28 cellular contexts compared by ENCODE assay signal in the genomic region with DNA sequence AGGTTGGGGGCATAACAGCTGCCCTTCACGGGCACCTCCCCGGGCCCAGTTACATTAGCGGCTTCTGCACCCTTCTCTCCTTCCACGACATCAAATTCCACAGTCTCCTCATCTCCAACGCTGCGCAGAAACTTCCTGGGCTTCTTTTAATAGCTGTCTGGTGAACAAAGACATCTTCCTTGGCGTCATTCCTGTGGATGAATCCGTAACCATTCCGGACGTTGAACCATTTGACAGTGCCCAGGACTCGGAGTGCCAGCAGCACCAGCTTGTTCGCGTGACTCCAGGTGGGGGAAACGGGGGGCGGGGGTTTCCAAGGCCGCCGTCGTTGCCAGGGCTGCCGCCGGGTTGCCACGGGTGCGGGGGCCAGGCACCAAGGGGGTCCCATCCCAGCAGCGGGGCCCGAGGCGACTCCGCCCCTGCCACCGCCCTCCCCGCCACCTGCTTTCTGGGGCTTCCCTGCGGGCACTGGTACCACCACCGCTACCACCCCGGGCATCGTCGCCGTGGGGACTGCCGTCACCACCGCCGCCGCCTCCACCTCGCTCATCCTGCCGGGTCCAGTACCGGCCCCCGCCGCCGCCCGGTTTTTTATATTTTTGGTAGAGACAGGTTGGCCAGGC. TPM values are rescaled to one million over a fixed set of nuclear protein-coding genes. Genes with fewer than 3 reads are reported as not detected.
A peak's percentile ranks its signal among the peaks of the same experiment; 100 is the strongest.
DNase-seq lines count a peak whose midpoint lies in the region; FAIRE-seq and TF ChIP-seq lines count a peak whose summit lies in the region.
"Had no signal": no experiment of that assay in that cellular context is flagged by ENCODE, and none has a peak within 500 bp of the region (broad histone marks: within the 10 kb centered on the region; RNA-seq: fewer than 3 reads in every experiment).

No MANE protein-coding gene starts in this region.

- peaks cover 18% of the 10 kb centered on the region for H3K4me1 Mint-ChIP-seq in astrocyte (ENCODE audit: low read depth, unreplicated experiment)
- no peaks in the 10 kb centered on the region for H3K4me1 Mint-ChIP-seq in activated CD4-positive, alpha-beta memory T cell treated with anti-CD3 and anti-CD28 coated beads for 36 hours (ENCODE audit: low read depth)
- H3K4me1 Mint-ChIP-seq: activated B cell treated with CpG ODN at 0.5 μM for 24 hours; activated naive CD4-positive, alpha-beta T cell treated with anti-CD3 and anti-CD28 coated beads, Interleukin-2, amount 50 U/mL, for 24 hours; stimulated activated effector memory CD8-positive, alpha-beta T cell treated with anti-CD3 and anti-CD28 coated beads, Interleukin-12 subunit alpha, Interleukin-12 subunit beta, amount 100 ng/mL, for 72 hours had no signal

- no peak for TF ChIP-seq POLR2A in stomach (IDR thresholded peaks at IDR 0.05)
- no peak for TF ChIP-seq POLR2A in lower leg skin (IDR thresholded peaks at IDR 0.05)

- 76 to 97% (median 94%) methylated on average over 31 to 45 of the region's 45 CpGs for WGBS in stomach, 5 donors
- 81 to 94% methylated on average over 37 to 43 of the region's 45 CpGs for WGBS in lower leg skin, 2 donors

- H3K4me1 ChIP-seq in astrocyte (ENCODE audit: insufficient read depth, low read length) = no peaks in the 10 kb centered on the region
- peaks cover 84% of the 10 kb centered on the region for H3K4me1 ChIP-seq in muscle layer of colon (ENCODE audit: insufficient read depth, low read length)
- peaks cover 16 to 65% (median 40%) of the 10 kb centered on the region in 4 donors for H3K4me1 ChIP-seq in stomach

- no peak overlapping the region for H3K4me3 Mint-ChIP-seq in astrocyte (ENCODE audit: unreplicated experiment)
- no peak overlapping the region for H3K4me3 Mint-ChIP-seq in activated CD4-positive, alpha-beta memory T cell treated with anti-CD3 and anti-CD28 coated beads for 36 hours
- H3K4me3 Mint-ChIP-seq: activated B cell treated with CpG ODN at 0.5 μM for 24 hours; activated naive CD4-positive, alpha-beta T cell treated with anti-CD3 and anti-CD28 coated beads, Interleukin-2, amount 50 U/mL, for 24 hours; natural killer cell treated with Interleukin-12 subunit alpha and Interleukin-12 subunit beta and Interleukin-15 and Interleukin-18, amount 100 ng/mL, for 72 hours; stimulated activated effector memory CD8-positive, alpha-beta T cell treated with anti-CD3 and anti-CD28 coated beads, Interleukin-12 subunit alpha, Interleukin-12 subunit beta, amount 100 ng/mL, for 72 hours had no signal

- H3K9me3 Mint-ChIP-seq in astrocyte (ENCODE audit: unreplicated experiment) = no peaks in the 10 kb centered on the region
- no peaks in the 10 kb centered on the region for H3K9me3 Mint-ChIP-seq in activated CD4-positive, alpha-beta memory T cell treated with anti-CD3 and anti-CD28 coated beads for 36 hours
- H3K9me3 Mint-ChIP-seq: activated B cell treated with CpG ODN at 0.5 μM for 24 hours; activated naive CD4-positive, alpha-beta T cell treated with anti-CD3 and anti-CD28 coated beads, Interleukin-2, amount 50 U/mL, for 24 hours; natural killer cell treated with Interleukin-12 subunit alpha and Interleukin-12 subunit beta and Interleukin-15 and Interleukin-18, amount 100 ng/mL, for 72 hours; stimulated activated effector memory CD8-positive, alpha-beta T cell treated with anti-CD3 and anti-CD28 coated beads, Interleukin-12 subunit alpha, Interleukin-12 subunit beta, amount 100 ng/mL, for 72 hours had no signal

- H3K4me2 ChIP-seq in astrocyte (ENCODE audit: low read length) = peak overlapping the region; percentile 30

- in situ Hi-C loops in G401 (cut with HindIII; ENCODE audit: low sequenced_read_pairs) = no loop called here

- no peak for TF ChIP-seq CTCF in astrocyte (IDR thresholded peaks at IDR 0.05; ENCODE audit: insufficient read depth, low read depth, low read length)
- no peak for TF ChIP-seq CTCF in stomach (IDR thresholded peaks at IDR 0.05)
- no peak for TF ChIP-seq CTCF in lower leg skin (IDR thresholded peaks at IDR 0.05)

- no peak overlapping the region for H3K4me3 ChIP-seq in astrocyte (ENCODE audit: insufficient read depth, low read depth, low read length)
- peak overlapping the region in 1 of 2 donors; percentile 20 for H3K4me3 ChIP-seq in muscle layer of colon (ENCODE audit: low read depth in 1 of 2, low read length in 2 of 2)
- peak overlapping the region in 3 of 4 donors; percentile 1 to 11 (median 1) for H3K4me3 ChIP-seq in stomach
- H3K4me3 ChIP-seq in lower leg skin (ENCODE audit: low read depth, poor library complexity, severe bottlenecking) = no peak overlapping the region
- H3K4me3 ChIP-seq: MG63, pancreas, upper lobe of left lung had no signal

- no peak overlapping the region for H3K27ac Mint-ChIP-seq in astrocyte (ENCODE audit: unreplicated experiment)
- no peak overlapping the region for H3K27ac Mint-ChIP-seq in activated CD4-positive, alpha-beta memory T cell treated with anti-CD3 and anti-CD28 coated beads for 36 hours
- H3K27ac Mint-ChIP-seq: activated B cell treated with CpG ODN at 0.5 μM for 24 hours; activated naive CD4-positive, alpha-beta T cell treated with anti-CD3 and anti-CD28 coated beads, Interleukin-2, amount 50 U/mL, for 24 hours; natural killer cell treated with Interleukin-12 subunit alpha and Interleukin-12 subunit beta and Interleukin-15 and Interleukin-18, amount 100 ng/mL, for 72 hours; stimulated activated effector memory CD8-positive, alpha-beta T cell treated with anti-CD3 and anti-CD28 coated beads, Interleukin-12 subunit alpha, Interleukin-12 subunit beta, amount 100 ng/mL, for 72 hours had no signal

- no peak for FAIRE-seq in astrocyte (lab: Jason Lieb, UNC)
- FAIRE-seq: GM19239, pancreas had no signal

- POLR2A ChIA-PET in activated CD4-positive, alpha-beta memory T cell treated with anti-CD3 and anti-CD28 coated beads for 36 hours (lab: Charles Lee) = no interaction called here

- DNase-seq in G401 (ENCODE audit: low spot score) (peak; percentile 17), astrocyte (ENCODE audit: low read depth) (no peak), stomach (no peak), lower leg skin (ENCODE audit: low spot score in 2 of 2) (no peak), HuH-7 (ENCODE audit: low spot score) (no peak)
- no peak for DNase-seq in activated CD4-positive, alpha-beta memory T cell treated with anti-CD3 and anti-CD28 coated beads for 36 hours
- no peak for DNase-seq in activated naive CD4-positive, alpha-beta T cell treated with anti-CD3 and anti-CD28 coated beads, Interleukin-2, amount 50 U/mL, for 16 hours
- DNase-seq: ACHN; activated B cell treated with CpG ODN at 0.5 μM for 24 hours; activated CD8-positive, alpha-beta memory T cell treated with anti-CD3 and anti-CD28 coated beads, Interleukin-2, amount 50 U/mL, for 4 hours; COR-L47; dermis blood vessel endothelial cell; KG1; left ventricle myocardium superior; MG63; NCI-H2081; NCI-H226; Peyer's patch; stimulated activated CD4-positive, alpha-beta T cell treated with anti-CD3 and anti-CD28 coated beads, Interleukin-4, amount 100 ng/mL, for 24 hours; T-helper 1 cell had no signal

- H3K36me3 Mint-ChIP-seq in astrocyte (ENCODE audit: low read depth, unreplicated experiment) = peaks cover 2% of the 10 kb centered on the region
- H3K36me3 Mint-ChIP-seq in activated CD4-positive, alpha-beta memory T cell treated with anti-CD3 and anti-CD28 coated beads for 36 hours = no peaks in the 10 kb centered on the region
- H3K36me3 Mint-ChIP-seq: activated naive CD4-positive, alpha-beta T cell treated with anti-CD3 and anti-CD28 coated beads, Interleukin-2, amount 50 U/mL, for 24 hours; natural killer cell treated with Interleukin-12 subunit alpha and Interleukin-12 subunit beta and Interleukin-15 and Interleukin-18, amount 100 ng/mL, for 72 hours had no signal

- H3K27ac ChIP-seq in astrocyte (ENCODE audit: low read depth, low read length) (no peak overlapping the region), muscle layer of colon (ENCODE audit: low read depth, low read length) (peak overlapping the region; percentile 88), stomach (peak overlapping the region in 4 of 5 donors; percentile 42 to 92 (median 80))
- H3K27ac ChIP-seq: pancreas, upper lobe of left lung had no signal

- no peak for TF ChIP-seq EP300 in stomach (IDR thresholded peaks at IDR 0.05)

- H2AFZ ChIP-seq in astrocyte (ENCODE audit: low read depth, low read length) = no peak overlapping the region

- CTCF ChIA-PET in activated CD4-positive, alpha-beta memory T cell treated with anti-CD3 and anti-CD28 coated beads for 36 hours (lab: Charles Lee) = interaction anchor here (2.1 kb wide), 1 partner anchor 22 kb away, joined by 6 read pairs; no protein-coding TSS in a partner anchor

- intact Hi-C loops in stomach (cut with DNase I; ENCODE audit: low total_unique reads) = no loop called here
- intact Hi-C loops in lower leg skin (cut with DNase I; ENCODE audit: low total_unique reads) = no loop called here
- intact Hi-C loops in activated CD4-positive, alpha-beta memory T cell treated with anti-CD3 and anti-CD28 coated beads for 36 hours (cut with micrococcal nuclease) = no loop called here

- H3K9ac ChIP-seq in astrocyte (ENCODE audit: low read length) (no peak overlapping the region), muscle layer of colon (ENCODE audit: low read length) (no peak overlapping the region)

- peaks cover 2% of the 10 kb centered on the region for H4K20me1 ChIP-seq in astrocyte (ENCODE audit: insufficient read depth, low read length)

- H3K36me3 ChIP-seq in astrocyte (ENCODE audit: insufficient read depth, low read length) (no peaks in the 10 kb centered on the region), muscle layer of colon (ENCODE audit: insufficient read depth, low read length) (peaks cover 13% of the 10 kb centered on the region), stomach (peaks cover 0 to 11% (median 5%) of the 10 kb centered on the region in 4 donors)
- H3K36me3 ChIP-seq: MG63, pancreas, Peyer's patch, upper lobe of left lung had no signal

- H3K9me3 ChIP-seq in astrocyte (ENCODE audit: insufficient read depth, low read depth, low read length) (no peaks in the 10 kb centered on the region), muscle layer of colon (ENCODE audit: low read length) (no peaks in the 10 kb centered on the region), stomach (no peaks in the 10 kb centered on the region)
- H3K9me3 ChIP-seq: MG63, pancreas, Peyer's patch, upper lobe of left lung had no signal

- H3K27me3 ChIP-seq in astrocyte (ENCODE audit: insufficient read depth, low read length) = peaks cover 59% of the 10 kb centered on the region
- no peaks in the 10 kb centered on the region for H3K27me3 ChIP-seq in muscle layer of colon (ENCODE audit: control insufficient read depth in 1 of 2, insufficient read depth in 2 of 2, low read length in 2 of 2)
- peaks cover 0 to 48% (median 2%) of the 10 kb centered on the region in 3 donors for H3K27me3 ChIP-seq in stomach
- H3K27me3 ChIP-seq: MG63, pancreas, Peyer's patch, upper lobe of left lung had no signal

- H3K27me3 Mint-ChIP-seq in astrocyte (ENCODE audit: low read depth, unreplicated experiment) = no peaks in the 10 kb centered on the region
- peaks cover 13% of the 10 kb centered on the region for H3K27me3 Mint-ChIP-seq in activated CD4-positive, alpha-beta memory T cell treated with anti-CD3 and anti-CD28 coated beads for 36 hours

- H3K79me2 ChIP-seq in astrocyte (ENCODE audit: insufficient read depth, low read length) = no peaks in the 10 kb centered on the region

RNA-seq across cellular contexts. Expression of a gene that starts 22.8 kb away (rescaled TPM):
- 0.80 and 2.6 TPM in 2 replicates for total RNA-seq in G401 (2014; rRNA removed; shearing (Covaris generic))
- total RNA-seq in astrocyte = 5.7 and 6.2 TPM in 2 replicates
- 10 to 100 TPM in 4 of 5 donors, 1 to 10 TPM in 1; 1.7 to 64.2 (median 30.1) TPM for total RNA-seq in stomach
- polyA plus RNA-seq in stomach = 10 to 100 TPM in 1 of 3 donors, 1 to 10 TPM in 2; 4.6 to 19.8 (median 8.0) TPM
- total RNA-seq in lower leg skin = 10 to 100 TPM in 3 of 4 donors, 1 to 10 TPM in 1; 9.5 to 28.2 (median 16.6) TPM
- under 1 TPM; 0.12 to 0.21 TPM for total RNA-seq in activated CD4-positive, alpha-beta memory T cell treated with anti-CD3 and anti-CD28 coated beads for 36 hours
- total RNA-seq: activated B cell treated with CpG ODN at 0.5 μM for 24 hours; natural killer cell treated with Interleukin-12 subunit alpha and Interleukin-12 subunit beta and Interleukin-15 and Interleukin-18, amount 100 ng/mL, for 72 hours; SK-MEL-5 had no signal

Comparison
In these comparisons a context has a peak if more than half of its experiments do, and no peak if none do; other contexts are left out.
1. H3K4me3 ChIP-seq: peak in stomach (3 of 4); none in astrocyte (single experiment) and lower leg skin (single experiment).